Comparison of ENCODE assay signal across 1 cellular context in the genomic region with DNA sequence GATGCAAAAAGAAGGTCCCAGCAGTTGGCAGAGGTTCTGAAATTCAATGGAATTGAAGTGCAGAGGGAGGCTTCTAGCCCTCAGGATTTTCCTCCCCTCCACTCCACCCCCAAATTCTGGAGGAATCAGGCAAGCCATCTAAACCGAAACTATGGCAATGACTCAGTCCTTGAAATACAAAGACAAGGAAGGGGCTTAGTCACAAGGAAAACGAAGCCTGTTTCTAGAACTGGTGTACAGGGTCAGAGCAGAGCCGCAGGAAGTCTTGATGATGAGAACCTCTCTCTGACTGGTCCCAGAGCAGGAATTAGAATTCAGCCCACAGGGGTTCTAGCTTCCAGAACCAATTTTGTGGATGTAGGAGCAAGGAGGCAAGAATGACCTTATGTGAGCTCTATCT.
TF ChIP-seq lines count a peak whose summit lies in the region.

No MANE protein-coding gene starts in this region.

TF ChIP-seq in SK-N-SH, 30 proteins besides CTCF, POLR2A, EP300 and RAD21 (continued from another document):
- TF ChIP-seq TEAD4 (IDR thresholded peaks at IDR 0.05; ENCODE audit: borderline replicate concordance, insufficient read depth), result peak; percentile 41; the same call in 1 of the 2 replicates
- no peak for TF ChIP-seq TAF1 (IDR thresholded peaks at IDR 0.05; ENCODE audit: borderline replicate concordance, low read depth, low read length)
- TF ChIP-seq, protein P1, sequence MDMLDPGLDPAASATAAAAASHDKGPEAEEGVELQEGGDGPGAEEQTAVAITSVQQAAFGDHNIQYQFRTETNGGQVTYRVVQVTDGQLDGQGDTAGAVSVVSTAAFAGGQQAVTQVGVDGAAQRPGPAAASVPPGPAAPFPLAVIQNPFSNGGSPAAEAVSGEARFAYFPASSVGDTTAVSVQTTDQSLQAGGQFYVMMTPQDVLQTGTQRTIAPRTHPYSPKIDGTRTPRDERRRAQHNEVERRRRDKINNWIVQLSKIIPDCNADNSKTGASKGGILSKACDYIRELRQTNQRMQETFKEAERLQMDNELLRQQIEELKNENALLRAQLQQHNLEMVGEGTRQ (IDR thresholded peaks at IDR 0.05; ENCODE audit: borderline replicate concordance, low read depth, low read length), result no peak
- no peak for TF ChIP-seq CHD2 (IDR thresholded peaks at IDR 0.05; ENCODE audit: low read length, partially characterized antibody)
- no peak for TF ChIP-seq USF1 (IDR thresholded peaks at IDR 0.05; ENCODE audit: borderline replicate concordance, low read depth)
- TF ChIP-seq FOSL2 (IDR thresholded peaks at IDR 0.05; ENCODE audit: borderline replicate concordance, low read depth), result peak; percentile 86
- no peak for TF ChIP-seq RCOR1 (IDR thresholded peaks at IDR 0.05; ENCODE audit: low read length)
- TF ChIP-seq NFIC (IDR thresholded peaks at IDR 0.05; ENCODE audit: borderline replicate concordance), result peak; percentile 10; the same call in 1 of the 2 replicates
- no peak for TF ChIP-seq SIN3A (IDR thresholded peaks at IDR 0.05; ENCODE audit: borderline replicate concordance, low read depth, low read length)
- peak; percentile 23; the same call in 1 of the 2 replicates for TF ChIP-seq ELF1 (IDR thresholded peaks at IDR 0.05)
- TF ChIP-seq, protein P2, sequence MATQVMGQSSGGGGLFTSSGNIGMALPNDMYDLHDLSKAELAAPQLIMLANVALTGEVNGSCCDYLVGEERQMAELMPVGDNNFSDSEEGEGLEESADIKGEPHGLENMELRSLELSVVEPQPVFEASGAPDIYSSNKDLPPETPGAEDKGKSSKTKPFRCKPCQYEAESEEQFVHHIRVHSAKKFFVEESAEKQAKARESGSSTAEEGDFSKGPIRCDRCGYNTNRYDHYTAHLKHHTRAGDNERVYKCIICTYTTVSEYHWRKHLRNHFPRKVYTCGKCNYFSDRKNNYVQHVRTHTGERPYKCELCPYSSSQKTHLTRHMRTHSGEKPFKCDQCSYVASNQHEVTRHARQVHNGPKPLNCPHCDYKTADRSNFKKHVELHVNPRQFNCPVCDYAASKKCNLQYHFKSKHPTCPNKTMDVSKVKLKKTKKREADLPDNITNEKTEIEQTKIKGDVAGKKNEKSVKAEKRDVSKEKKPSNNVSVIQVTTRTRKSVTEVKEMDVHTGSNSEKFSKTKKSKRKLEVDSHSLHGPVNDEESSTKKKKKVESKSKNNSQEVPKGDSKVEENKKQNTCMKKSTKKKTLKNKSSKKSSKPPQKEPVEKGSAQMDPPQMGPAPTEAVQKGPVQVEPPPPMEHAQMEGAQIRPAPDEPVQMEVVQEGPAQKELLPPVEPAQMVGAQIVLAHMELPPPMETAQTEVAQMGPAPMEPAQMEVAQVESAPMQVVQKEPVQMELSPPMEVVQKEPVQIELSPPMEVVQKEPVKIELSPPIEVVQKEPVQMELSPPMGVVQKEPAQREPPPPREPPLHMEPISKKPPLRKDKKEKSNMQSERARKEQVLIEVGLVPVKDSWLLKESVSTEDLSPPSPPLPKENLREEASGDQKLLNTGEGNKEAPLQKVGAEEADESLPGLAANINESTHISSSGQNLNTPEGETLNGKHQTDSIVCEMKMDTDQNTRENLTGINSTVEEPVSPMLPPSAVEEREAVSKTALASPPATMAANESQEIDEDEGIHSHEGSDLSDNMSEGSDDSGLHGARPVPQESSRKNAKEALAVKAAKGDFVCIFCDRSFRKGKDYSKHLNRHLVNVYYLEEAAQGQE (IDR thresholded peaks at IDR 0.05; ENCODE audit: low read depth, low read length), result no peak
- no peak for TF ChIP-seq SMC3 (IDR thresholded peaks at IDR 0.05; ENCODE audit: low read depth, low read length)
- TF ChIP-seq YY1 (IDR thresholded peaks at IDR 0.05; ENCODE audit: low read depth), result 0 out of 2 replicates have a peak, but pooled peaks have one; percentile 37
- TF ChIP-seq RFX5 (IDR thresholded peaks at IDR 0.05; ENCODE audit: low read length), result no peak
- TF ChIP-seq, protein P3, sequence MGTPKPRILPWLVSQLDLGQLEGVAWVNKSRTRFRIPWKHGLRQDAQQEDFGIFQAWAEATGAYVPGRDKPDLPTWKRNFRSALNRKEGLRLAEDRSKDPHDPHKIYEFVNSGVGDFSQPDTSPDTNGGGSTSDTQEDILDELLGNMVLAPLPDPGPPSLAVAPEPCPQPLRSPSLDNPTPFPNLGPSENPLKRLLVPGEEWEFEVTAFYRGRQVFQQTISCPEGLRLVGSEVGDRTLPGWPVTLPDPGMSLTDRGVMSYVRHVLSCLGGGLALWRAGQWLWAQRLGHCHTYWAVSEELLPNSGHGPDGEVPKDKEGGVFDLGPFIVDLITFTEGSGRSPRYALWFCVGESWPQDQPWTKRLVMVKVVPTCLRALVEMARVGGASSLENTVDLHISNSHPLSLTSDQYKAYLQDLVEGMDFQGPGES (IDR thresholded peaks at IDR 0.05; ENCODE audit: low read depth, low read length), result no peak
- no peak for TF ChIP-seq GABPA (IDR thresholded peaks at IDR 0.05; ENCODE audit: low read depth)
